ENCODE assay signal across 1 cellular context in genomic region chr3:122047773-122048172, GRCh38.
TF ChIP-seq lines count a peak whose summit lies in the region.

No MANE protein-coding gene starts in this region.

TF ChIP-seq in K562, 482 proteins besides CTCF, POLR2A, EP300 and RAD21:
- TF ChIP-seq L3MBTL2 (IDR thresholded peaks at IDR 0.05) = 0 out of 2 replicates have a peak, but pooled peaks have one; percentile 15
TF ChIP-seq in K562: peak in this region for 1; not testable (repeated sequence) for 481.
